8 cellular contexts compared by ENCODE assay signal in genomic region chr1:92298573-92299476, GRCh38. TPM values are rescaled to one million over a fixed set of nuclear protein-coding genes. Genes with fewer than 3 reads are reported as not detected.
DNase-seq lines count a peak whose midpoint lies in the region; ATAC-seq, FAIRE-seq and TF ChIP-seq lines count a peak whose summit lies in the region.

TSS of gene GLMN (minus strand) at chr1:92298987. CDS start at chr1:92297999, 988 bp downstream.
TSS of gene RPAP2 (plus strand) at chr1:92299059. CDS start at chr1:92299074, 15 bp downstream.

- H3K27ac ChIP-seq in BLaER1 (peak within 1 kb of the TSS; percentile 92), coronary artery (peak within 1 kb of the TSS; percentile 90 to 98), HepG2 (ENCODE audit: extremely low read length, insufficient read depth, low read length) (peak within 1 kb of the TSS; percentile 92)

- peak within 1 kb of the TSS; percentile 88 for H3K4me3 ChIP-seq in BLaER1
- peak within 1 kb of the TSS; percentile 94 for H3K4me3 ChIP-seq in coronary artery
- H3K4me3 ChIP-seq in HepG2 (replicated peaks in 1 of 3; ENCODE audit: insufficient read depth in 1 of 3, low read depth in 2 of 3, low read length in 3 of 3): peak within 1 kb of the TSS; percentile 79 to 98 (median 85)

- TF ChIP-seq CTCF in coronary artery (IDR thresholded peaks at IDR 0.05) (no peak), HepG2 (CRISPR knock-in tag; IDR thresholded peaks at IDR 0.05) (peak; percentile 39)

- TF ChIP-seq RAD21 in HepG2 (CRISPR knock-in tag; IDR thresholded peaks at IDR 0.05): peak; percentile 73

- peak within 1 kb of the TSS; percentile 99 for H3K27ac Mint-ChIP-seq in activated CD4-positive, alpha-beta T cell treated with anti-CD3 and anti-CD28 coated beads, Interleukin-2, amount 10 ng/mL, durations not matched to agents 24 days and 14 days

- in situ Hi-C loops in HepG2 (cut with HindIII; ENCODE audit: extremely low pct_ligation_motif_present, low pct_unique_long_range_greater_than_20kb): loop anchor here (10.0 kb wide), 1 partner anchor 784 kb away; no protein-coding TSS in a partner anchor

- no TSS peak for BruUV-seq in HepG2 (replicated peaks; lab: Mats Ljungman, UMichigan)

- peak; percentile 99 for ATAC-seq in HG03432 (IDR thresholded peaks at IDR 0.05; ENCODE audit: unreplicated experiment)
- peak; percentile 98 for ATAC-seq in HepG2

- 0% methylated on average over 14 of the region's 76 CpGs for WGBS in HepG2 (ENCODE audit: low lambda C conversion rate)

- no peaks in the 10 kb centered on the region for H3K9me3 ChIP-seq in BLaER1
- H3K9me3 ChIP-seq in HepG2 (ENCODE audit: low read length): no peaks in the 10 kb centered on the region

- H3K36me3 Mint-ChIP-seq in activated CD4-positive, alpha-beta T cell treated with anti-CD3 and anti-CD28 coated beads, Interleukin-2, amount 10 ng/mL, durations not matched to agents 24 days and 14 days (ENCODE audit: low read depth): peaks cover 39% of the 10 kb centered on the region

- H3K36me3 ChIP-seq in BLaER1 (peaks cover 27% of the 10 kb centered on the region), HepG2 (replicated peaks in 1 of 2; ENCODE audit: control insufficient read depth in 1 of 2, insufficient read depth in 2 of 2, low read length in 2 of 2) (peaks cover 0 to 17% of the 10 kb centered on the region in 2 experiments; a peak in 1 of 5 replicates)

- peaks cover 8% of the 10 kb centered on the region for H3K9me3 Mint-ChIP-seq in activated CD4-positive, alpha-beta T cell treated with anti-CD3 and anti-CD28 coated beads, Interleukin-2, amount 10 ng/mL, durations not matched to agents 24 days and 14 days

- FAIRE-seq in HepG2 (lab: Jason Lieb, UNC): peak; percentile 48

- peak within 1 kb of the TSS; percentile 84 for H3K4me2 ChIP-seq in BLaER1
- H3K4me2 ChIP-seq in HepG2 (ENCODE audit: low read depth, low read length): peak within 1 kb of the TSS; percentile 88

- DNase-seq in NCI-H510A (lab: John Stamatoyannopoulos, UW) (peak; percentile 93), coronary artery (ENCODE audit: low spot score) (peak; percentile 86), HepG2 (ENCODE audit: low spot score) (peak; percentile 63)
- peak; percentile 94 for DNase-seq in activated CD4-positive, alpha-beta T cell treated with anti-CD3 and anti-CD28 coated beads, Interleukin-2, amount 10 ng/mL, durations not matched to agents 24 days and 14 days
- DNase-seq in stimulated activated CD4-positive, alpha-beta T cell treated with anti-CD3 and anti-CD28 coated beads, Interleukin-2, amount 100 ng/mL, for 48 hours: peak; percentile 61 to 69

- peak within 1 kb of the TSS; percentile 66 for H2AFZ ChIP-seq in HepG2 (ENCODE audit: low read length)

- H3K27me3 ChIP-seq in BLaER1 (no peaks in the 10 kb centered on the region), HepG2 (ENCODE audit: control insufficient read depth in 1 of 2, insufficient read depth in 2 of 2, low read length in 2 of 2) (no peaks in the 10 kb centered on the region)

- H4K20me1 ChIP-seq in BLaER1 (peaks cover 6% of the 10 kb centered on the region; the same call in 1 of the 2 replicates), HepG2 (ENCODE audit: insufficient read depth, low read length) (peaks cover 9% of the 10 kb centered on the region; the same call in 1 of the 2 replicates)

- H3K79me2 ChIP-seq in HepG2 (ENCODE audit: insufficient read depth, low read length): peaks cover 31% of the 10 kb centered on the region

- H3K4me1 ChIP-seq in BLaER1 (peaks cover 30% of the 10 kb centered on the region), HepG2 (ENCODE audit: insufficient read depth, low read length) (peaks cover 20% of the 10 kb centered on the region)

- CTCF ChIA-PET in HepG2 (lab: Yijun Ruan, JAX; ENCODE audit: low intra/inter-chr PET ratio, low total read pairs): no interaction called here

- intact Hi-C loops in activated CD4-positive, alpha-beta T cell treated with anti-CD3 and anti-CD28 coated beads, Interleukin-2, amount 10 ng/mL, durations not matched to agents 24 days and 14 days (cut with micrococcal nuclease): loop anchor here (1.0 to 10.0 kb wide), 5 partner anchors 17 to 797 kb away; partner anchors contain the start of genes BTBD8, CDC7 and RPL5
- intact Hi-C loops in HepG2 (cut with micrococcal nuclease; ENCODE audit: unreplicated experiment): loop anchor here (1.0 to 10.0 kb wide), 3 partner anchors 11 to 774 kb away; no protein-coding TSS in a partner anchor

- TF ChIP-seq POLR2A in GM19193 (IDR thresholded peaks at IDR 0.05; ENCODE audit: extremely low read depth, insufficient read depth, insufficient read length) (peak; percentile 94), HepG2 (IDR thresholded peaks at IDR 0.05; ENCODE audit: insufficient read depth in 1 of 2, low read depth in 2 of 2, low read length in 2 of 2) (peak; percentile 91 to 97)

- no peaks in the 10 kb centered on the region for H3K27me3 Mint-ChIP-seq in activated CD4-positive, alpha-beta T cell treated with anti-CD3 and anti-CD28 coated beads, Interleukin-2, amount 10 ng/mL, durations not matched to agents 24 days and 14 days

- TF ChIP-seq EP300 in HepG2 (IDR thresholded peaks at IDR 0.05; ENCODE audit: low read depth in 2 of 2, low read length in 2 of 2) (no peak), HepG2 (CRISPR knock-in tag; IDR thresholded peaks at IDR 0.05; ENCODE audit: borderline replicate concordance) (no peak; the same call in 1 of the 2 replicates)

- POLR2A ChIA-PET in HepG2 (lab: Yijun Ruan, JAX): interaction anchor here (0.8 to 1.4 kb wide), 3 partner anchors 11 to 143 kb away, joined by 3 to 4 read pairs (median 4); no protein-coding TSS in a partner anchor

- peak within 1 kb of the TSS; percentile 92 for H3K9ac ChIP-seq in BLaER1
- H3K9ac ChIP-seq in HepG2 (ENCODE audit: insufficient read depth, low read depth, low read length): peak within 1 kb of the TSS; percentile 92

- peak within 1 kb of the TSS; percentile 99 for H3K4me3 Mint-ChIP-seq in activated CD4-positive, alpha-beta T cell treated with anti-CD3 and anti-CD28 coated beads, Interleukin-2, amount 10 ng/mL, durations not matched to agents 24 days and 14 days

- H3K4me1 Mint-ChIP-seq in activated CD4-positive, alpha-beta T cell treated with anti-CD3 and anti-CD28 coated beads, Interleukin-2, amount 10 ng/mL, durations not matched to agents 24 days and 14 days: peaks cover 40% of the 10 kb centered on the region

RNA-seq across cellular contexts. Expression of gene GLMN, which starts in this region (rescaled TPM):
- total RNA-seq in activated CD4-positive, alpha-beta T cell treated with anti-CD3 and anti-CD28 coated beads, Interleukin-2, amount 10 ng/mL, durations not matched to agents 24 days and 14 days: 24.2 and 28.5 TPM in 2 replicates
- total RNA-seq in HepG2 (2016; rRNA removed; fragmentation: Illumina TruSeq; extraction: Trizol): 18.4 and 27.8 TPM in 2 replicates
- 5.5 and 8.7 TPM in 2 replicates for total RNA-seq in HepG2 (2016; cell fraction: cytosol; rRNA removed; fragmentation: Illumina TruSeq; extraction: Trizol; ENCODE audit: low read depth)
- total RNA-seq in HepG2 (2016; cell fraction: insoluble cytoplasmic fraction; rRNA removed; fragmentation: Illumina TruSeq; extraction: Trizol): 19.1 and 26.2 TPM in 2 replicates
- 8.2 and 8.5 TPM in 2 replicates for total RNA-seq in HepG2 (2016; cell fraction: membrane; rRNA removed; fragmentation: Illumina TruSeq; extraction: Trizol)
- total RNA-seq in HepG2 (2016; cell fraction: nucleus; rRNA removed; fragmentation: Illumina TruSeq; extraction: Trizol): 24.4 and 26.3 TPM in 2 replicates
- 5.2 and 5.9 TPM in 2 replicates for polyA plus RNA-seq in HepG2 (2011; rRNA removed)
- 1.0 and 1.8 TPM in 2 replicates for polyA plus RNA-seq in HepG2 (2011; cell fraction: cytosol; rRNA removed)
- 4.1 and 6.7 TPM in 2 replicates for polyA plus RNA-seq in HepG2 (2011; cell fraction: nucleus; rRNA removed)
- 5.8 and 8.6 TPM in 2 replicates for polyA plus RNA-seq in HepG2 (2012)
- 3.6 and 4.2 TPM in 2 replicates for polyA plus RNA-seq in HepG2 (2016; cell fraction: cytosol; fragmentation: Illumina TruSeq; extraction: Trizol; ENCODE audit: low read depth)
- polyA plus RNA-seq in HepG2 (2016; cell fraction: insoluble cytoplasmic fraction; fragmentation: Illumina TruSeq; extraction: Trizol; ENCODE audit: low read depth): 21.0 and 21.8 TPM in 2 replicates
- polyA plus RNA-seq in HepG2 (2016; cell fraction: membrane; fragmentation: Illumina TruSeq; extraction: Trizol; ENCODE audit: low read depth): 5.6 and 6.0 TPM in 2 replicates
- polyA plus RNA-seq in HepG2 (2016; cell fraction: nucleus; fragmentation: Illumina TruSeq; extraction: Trizol; ENCODE audit: insufficient read depth, low read depth): 38.7 and 49.5 TPM in 2 replicates
- 0.74 and 0.96 TPM in 2 replicates for polyA minus RNA-seq in HepG2 (2011; rRNA and poly(A)+ RNA removed; ENCODE audit: low replicate concordance)
- 1.4 and 1.6 TPM in 2 replicates for polyA minus RNA-seq in HepG2 (2011; cell fraction: cytosol; rRNA and poly(A)+ RNA removed)
- 21.6 and 23.6 TPM in 2 replicates for polyA minus RNA-seq in HepG2 (2011; cell fraction: nucleus; rRNA and poly(A)+ RNA removed)

RNA-seq across cellular contexts. Expression of gene RPAP2, which starts in this region (rescaled TPM):
- 39.4 and 46.8 TPM in 2 replicates for total RNA-seq in activated CD4-positive, alpha-beta T cell treated with anti-CD3 and anti-CD28 coated beads, Interleukin-2, amount 10 ng/mL, durations not matched to agents 24 days and 14 days
- total RNA-seq in HepG2 (2016; rRNA removed; fragmentation: Illumina TruSeq; extraction: Trizol): 34.8 and 50.7 TPM in 2 replicates
- 23.0 and 24.9 TPM in 2 replicates for total RNA-seq in HepG2 (2016; cell fraction: cytosol; rRNA removed; fragmentation: Illumina TruSeq; extraction: Trizol; ENCODE audit: low read depth)
- total RNA-seq in HepG2 (2016; cell fraction: insoluble cytoplasmic fraction; rRNA removed; fragmentation: Illumina TruSeq; extraction: Trizol): 33.0 and 51.8 TPM in 2 replicates
- total RNA-seq in HepG2 (2016; cell fraction: membrane; rRNA removed; fragmentation: Illumina TruSeq; extraction: Trizol): 21.4 and 26.2 TPM in 2 replicates
- total RNA-seq in HepG2 (2016; cell fraction: nucleus; rRNA removed; fragmentation: Illumina TruSeq; extraction: Trizol): 44.4 and 51.0 TPM in 2 replicates
- polyA plus RNA-seq in HepG2 (2011; rRNA removed): 6.7 and 10.0 TPM in 2 replicates
- 2.6 and 4.9 TPM in 2 replicates for polyA plus RNA-seq in HepG2 (2011; cell fraction: cytosol; rRNA removed)
- polyA plus RNA-seq in HepG2 (2011; cell fraction: nucleus; rRNA removed): 2.6 and 4.1 TPM in 2 replicates
- polyA plus RNA-seq in HepG2 (2012): 9.4 and 10.7 TPM in 2 replicates
- polyA plus RNA-seq in HepG2 (2016; cell fraction: cytosol; fragmentation: Illumina TruSeq; extraction: Trizol; ENCODE audit: low read depth): 2.4 and 3.0 TPM in 2 replicates
- 33.9 and 34.5 TPM in 2 replicates for polyA plus RNA-seq in HepG2 (2016; cell fraction: insoluble cytoplasmic fraction; fragmentation: Illumina TruSeq; extraction: Trizol; ENCODE audit: low read depth)
- polyA plus RNA-seq in HepG2 (2016; cell fraction: membrane; fragmentation: Illumina TruSeq; extraction: Trizol; ENCODE audit: low read depth): 5.5 and 6.0 TPM in 2 replicates
- polyA plus RNA-seq in HepG2 (2016; cell fraction: nucleus; fragmentation: Illumina TruSeq; extraction: Trizol; ENCODE audit: insufficient read depth, low read depth): 24.1 and 24.9 TPM in 2 replicates
- 6.8 and 6.9 TPM in 2 replicates for polyA minus RNA-seq in HepG2 (2011; rRNA and poly(A)+ RNA removed; ENCODE audit: low replicate concordance)
- 7.6 and 8.6 TPM in 2 replicates for polyA minus RNA-seq in HepG2 (2011; cell fraction: cytosol; rRNA and poly(A)+ RNA removed)
- polyA minus RNA-seq in HepG2 (2011; cell fraction: nucleus; rRNA and poly(A)+ RNA removed): 30.6 and 37.0 TPM in 2 replicates

Comparison
In these comparisons a context has a peak if more than half of its experiments do, and no peak if none do; other contexts are left out.
1. Peak in every context shown above with its lines: DNase-seq, ATAC-seq, H3K4me3 ChIP-seq and H3K27ac ChIP-seq.